Comparison of ENCODE assay signal across 10 cellular contexts in genomic region chr12:83016226-83016835, GRCh38.
A peak's percentile ranks its signal among the peaks of the same experiment; 100 is the strongest.
DNase-seq lines count a peak whose midpoint lies in the region; ATAC-seq, FAIRE-seq and TF ChIP-seq lines count a peak whose summit lies in the region.
"Had no signal": no experiment of that assay in that cellular context is flagged by ENCODE, and none has a peak within 500 bp of the region (broad histone marks: within the 10 kb centered on the region; RNA-seq: fewer than 3 reads in every experiment).

No MANE protein-coding gene starts in this region.

- no peak overlapping the region for H3K4me3 Mint-ChIP-seq in nephron progenitor cell

- H3K27me3 ChIP-seq in keratinocyte (ENCODE audit: control insufficient read depth, extremely low read depth, insufficient read depth, low read length) = no peaks in the 10 kb centered on the region

- no peaks in the 10 kb centered on the region for H3K9me1 ChIP-seq in keratinocyte (ENCODE audit: control insufficient read depth, extremely low read depth, insufficient read depth, low read length)

- no peak for ATAC-seq in HG03196 (IDR thresholded peaks at IDR 0.05; ENCODE audit: unreplicated experiment)
- no peak for ATAC-seq in HG02642 (IDR thresholded peaks at IDR 0.05; ENCODE audit: poor library complexity, unreplicated experiment)

- no peaks in the 10 kb centered on the region for H3K9me3 ChIP-seq in keratinocyte (ENCODE audit: control insufficient read depth, low read depth, low read length)

- no peak for FAIRE-seq in keratinocyte (lab: Jason Lieb, UNC)

- H3K27me3 Mint-ChIP-seq in nephron progenitor cell (ENCODE audit: low read depth, poor library complexity) = no peaks in the 10 kb centered on the region

- no peak overlapping the region for H3K27ac Mint-ChIP-seq in nephron progenitor cell

- DNase-seq in HPDE6-E6E7 (ENCODE audit: extremely low spot score) = peak; percentile 43
- DNase-seq in astrocyte of the spinal cord (ENCODE audit: low read depth, low spot score) = peak; percentile 90
- DNase-seq in keratinocyte (ENCODE audit: low read depth, low spot score) = peak; percentile 25
- DNase-seq in substantia nigra (lab: John Stamatoyannopoulos, UW) = peak in 2 of 49 donors; percentile 5 to 49
- DNase-seq in NCI-H1105 treated with DMSO at 0.1 percent for 48 hours (lab: John Stamatoyannopoulos, UW) = no peak
- DNase-seq in nephron progenitor cell = no peak
- DNase-seq: activated CD4-positive, alpha-beta T cell treated with anti-CD3 and anti-CD28 coated beads for 1 hour had no signal

- H3K27ac ChIP-seq in keratinocyte (ENCODE audit: control insufficient read depth, insufficient read depth, low read length) = no peak overlapping the region
- peak overlapping the region; percentile 13 for H3K27ac ChIP-seq in substantia nigra (ENCODE audit: low read depth, low read length, poor library complexity, severe bottlenecking)
- H3K27ac ChIP-seq: KMS-11 had no signal

- H3K36me3 ChIP-seq in keratinocyte (ENCODE audit: control insufficient read depth in 2 of 2, extremely low read depth in 1 of 2, insufficient read depth in 2 of 2, low read length in 2 of 2) = no peaks in the 10 kb centered on the region

- peaks cover 31% of the 10 kb centered on the region for H3K36me3 Mint-ChIP-seq in nephron progenitor cell (ENCODE audit: low read depth)

- no peaks in the 10 kb centered on the region for H3K79me2 ChIP-seq in keratinocyte (ENCODE audit: control insufficient read depth, insufficient read depth, low read length)

- H3K4me3 ChIP-seq in astrocyte of the spinal cord (ENCODE audit: low read depth, low read length) (peak overlapping the region; percentile 22), keratinocyte (ENCODE audit: control insufficient read depth in 2 of 3, extremely low read depth in 1 of 3, insufficient read depth in 2 of 3, low read depth in 1 of 3, low read length in 3 of 3) (no peak overlapping the region)

- H2AFZ ChIP-seq in keratinocyte (ENCODE audit: control insufficient read depth, low read length) = no peak overlapping the region

- no peak overlapping the region for H3K9ac ChIP-seq in keratinocyte (ENCODE audit: control insufficient read depth, extremely low read depth, insufficient read depth, low read length)
- H3K9ac ChIP-seq: KMS-11 had no signal

- TF ChIP-seq CTCF in astrocyte of the spinal cord (IDR thresholded peaks at IDR 0.05; ENCODE audit: low read depth, low read length) = no peak
- TF ChIP-seq CTCF in keratinocyte (optimal IDR thresholded peaks at IDR 0.05 in 1 of 3, IDR thresholded peaks at IDR 0.05 in 1 of 3, conservative IDR thresholded peaks at IDR 0.05 in 1 of 3; ENCODE audit: extremely low read depth in 1 of 3, insufficient read depth in 2 of 3, low read length in 3 of 3) = no peak
- TF ChIP-seq CTCF in nephron progenitor cell (IDR thresholded peaks at IDR 0.05) = no peak

- peak overlapping the region; percentile 31 for H3K4me2 ChIP-seq in keratinocyte (ENCODE audit: control insufficient read depth, extremely low read depth, insufficient read depth, low read depth, low read length)
- H3K4me2 ChIP-seq: KMS-11 had no signal

- H3K9me3 Mint-ChIP-seq in nephron progenitor cell = peaks cover 4% of the 10 kb centered on the region

- dilution Hi-C loops in keratinocyte (cut with MboI; ENCODE audit: extremely low pct_ligation_motif_present, low sequenced_read_pairs) = no loop called here

- in situ Hi-C loops in astrocyte of the spinal cord (cut with HindIII; ENCODE audit: low sequenced_read_pairs) = no loop called here

- H3K4me1 ChIP-seq in keratinocyte (ENCODE audit: control insufficient read depth, extremely low read depth, insufficient read depth, low read length) = peaks cover 3% of the 10 kb centered on the region

- H3K4me1 Mint-ChIP-seq in nephron progenitor cell = peaks cover 26% of the 10 kb centered on the region

- no peaks in the 10 kb centered on the region for H4K20me1 ChIP-seq in keratinocyte (ENCODE audit: control insufficient read depth, extremely low read depth, insufficient read depth, low read length)

Comparison
In these comparisons a context has a peak if more than half of its experiments do, and no peak if none do; other contexts are left out.
1. DNase-seq: peak in HPDE6-E6E7 (single experiment), astrocyte of the spinal cord (single experiment) and keratinocyte (single experiment); none in NCI-H1105 treated with DMSO at 0.1 percent for 48 hours (single experiment) and nephron progenitor cell (single experiment).